In genomic region chr15:76286231-76286879, GRCh38 we compare ENCODE assay signal across 9 cellular contexts. TPM values are rescaled to one million over a fixed set of nuclear protein-coding genes. Genes with fewer than 3 reads are reported as not detected.
DNase-seq lines count a peak whose midpoint lies in the region; ATAC-seq and TF ChIP-seq lines count a peak whose summit lies in the region.
"Had no signal": no experiment of that assay in that cellular context is flagged by ENCODE, and none has a peak within 500 bp of the region (broad histone marks: within the 10 kb centered on the region; RNA-seq: fewer than 3 reads in every experiment).

No MANE protein-coding gene starts in this region.

- peak overlapping the region; percentile 80 for H3K27ac Mint-ChIP-seq in stimulated activated naive CD8-positive, alpha-beta T cell treated with anti-CD3 and anti-CD28 coated beads, Interleukin-15, Interleukin-2, amounts not matched to agents 100 ng/mL and 50 ng/mL, for 24 hours

- BruUV-seq in IMR-90 (replicated peaks; lab: Mats Ljungman, UMichigan), result no TSS peak
- no TSS peak for BruUV-seq in mammary epithelial cell (replicated peaks; lab: Mats Ljungman, UMichigan)

- dilution Hi-C loops in IMR-90 (cut with HindIII; ENCODE audit: low sequenced_read_pairs, unreplicated experiment), result no loop called here
- dilution Hi-C loops in mammary epithelial cell (cut with HindIII; ENCODE audit: low sequenced_read_pairs), result loop anchor here (5.0 kb wide), 1 partner anchor 41 kb away; no protein-coding TSS in a partner anchor

- H3K27me3 Mint-ChIP-seq in stimulated activated naive CD8-positive, alpha-beta T cell treated with anti-CD3 and anti-CD28 coated beads, Interleukin-15, Interleukin-2, amounts not matched to agents 100 ng/mL and 50 ng/mL, for 24 hours, result no peaks in the 10 kb centered on the region

- H4K5ac ChIP-seq in IMR-90 (ENCODE audit: low read depth, low read length), result no peak overlapping the region

- DNase-seq in activated T-cell treated with anti-CD3 and anti-CD28 coated beads for 24 hours (ENCODE audit: low read depth), result peak; percentile 11
- DNase-seq in activated T-cell treated with anti-CD3 and anti-CD28 coated beads, Interleukin-2, amount 50 U/mL, for 48 hours, result no peak
- peak; percentile 7 for DNase-seq in IMR-90
- no peak for DNase-seq in mammary epithelial cell
- no peak for DNase-seq in D341Med (ENCODE audit: low spot score)
- DNase-seq in MG63, result no peak
- DNase-seq in right atrium auricular region (ENCODE audit: low spot score), result no peak
- DNase-seq: C1 segment of cervical spinal cord had no signal

- H3K9ac ChIP-seq in IMR-90 (ENCODE audit: low read depth, low read length) (no peak overlapping the region), mammary epithelial cell (ENCODE audit: insufficient read depth, low read length) (no peak overlapping the region)

- H4K8ac ChIP-seq in IMR-90 (ENCODE audit: low read depth in 2 of 2, low read length in 2 of 2), result no peak overlapping the region

- peaks cover 3% of the 10 kb centered on the region; the same call in 1 of the 2 replicates for H3K9me1 ChIP-seq in IMR-90 (ENCODE audit: insufficient read depth, low read length)

- H3K36me3 Mint-ChIP-seq in stimulated activated naive CD8-positive, alpha-beta T cell treated with anti-CD3 and anti-CD28 coated beads, Interleukin-15, Interleukin-2, amounts not matched to agents 100 ng/mL and 50 ng/mL, for 24 hours (ENCODE audit: low read depth), result peaks cover 61% of the 10 kb centered on the region

- in situ Hi-C loops in IMR-90 (cut with MboI; ENCODE audit: low sequenced_read_pairs) (no loop called here), mammary epithelial cell (cut with MboI; ENCODE audit: low sequenced_read_pairs in 2 of 2) (no loop called here)

- H3K27me3 ChIP-seq in IMR-90 (ENCODE audit: control insufficient read depth, insufficient read depth, low read length), result no peaks in the 10 kb centered on the region
- H3K27me3 ChIP-seq in mammary epithelial cell (ENCODE audit: insufficient read depth, low read length), result no peaks in the 10 kb centered on the region
- H3K27me3 ChIP-seq in MG63, result no peaks in the 10 kb centered on the region
- no peaks in the 10 kb centered on the region for H3K27me3 ChIP-seq in right atrium auricular region

- intact Hi-C loops in IMR-90 (cut with micrococcal nuclease) (no loop called here), mammary epithelial cell (cut with micrococcal nuclease) (no loop called here)

- H3K27ac ChIP-seq in IMR-90 (ENCODE audit: insufficient read depth, low read length) (no peak overlapping the region), mammary epithelial cell (ENCODE audit: insufficient read depth, low read depth, low read length) (no peak overlapping the region), right atrium auricular region (no peak overlapping the region)

- H4K20me1 ChIP-seq in IMR-90 (ENCODE audit: insufficient read depth, low read length) (peaks cover 5% of the 10 kb centered on the region), mammary epithelial cell (ENCODE audit: insufficient read depth, low read length) (no peaks in the 10 kb centered on the region)

- POLR2A ChIA-PET in IMR-90 (lab: Charles Lee; ENCODE audit: unreplicated experiment), result no interaction called here

- peaks cover 14 to 21% of the 10 kb centered on the region in 2 experiments for H3K79me1 ChIP-seq in IMR-90 (ENCODE audit: low read depth in 1 of 2, low read length in 2 of 2)

- no peak overlapping the region for H3K18ac ChIP-seq in IMR-90 (ENCODE audit: low read depth, low read length)

- H3K4me3 Mint-ChIP-seq in stimulated activated naive CD8-positive, alpha-beta T cell treated with anti-CD3 and anti-CD28 coated beads, Interleukin-15, Interleukin-2, amounts not matched to agents 100 ng/mL and 50 ng/mL, for 24 hours, result peak overlapping the region; percentile 74

- H3K4me1 Mint-ChIP-seq in stimulated activated naive CD8-positive, alpha-beta T cell treated with anti-CD3 and anti-CD28 coated beads, Interleukin-15, Interleukin-2, amounts not matched to agents 100 ng/mL and 50 ng/mL, for 24 hours (ENCODE audit: low read depth), result peaks cover 20% of the 10 kb centered on the region

- ATAC-seq in IMR-90 (ENCODE audit: low read depth), result no peak

- H3K4ac ChIP-seq in IMR-90 (ENCODE audit: low read depth, low read length), result no peak overlapping the region

- peak overlapping the region; percentile 4 for H2BK5ac ChIP-seq in IMR-90 (ENCODE audit: low read depth, low read length, poor library complexity, severe bottlenecking)

- peak overlapping the region; percentile 55; the same call in 1 of the 2 replicates for H3K4me2 ChIP-seq in IMR-90 (ENCODE audit: low read depth, low read length)
- peak overlapping the region; percentile 77 for H3K4me2 ChIP-seq in mammary epithelial cell (ENCODE audit: insufficient read depth, low read depth, low read length)

- no peak overlapping the region for H2AK5ac ChIP-seq in IMR-90 (ENCODE audit: low read depth, low read length)

- H3K9me3 ChIP-seq in IMR-90 (ENCODE audit: control insufficient read depth, insufficient read depth, low read length), result no peaks in the 10 kb centered on the region
- no peaks in the 10 kb centered on the region for H3K9me3 ChIP-seq in mammary epithelial cell (replicated peaks; ENCODE audit: insufficient read depth, low read length)
- no peaks in the 10 kb centered on the region for H3K9me3 ChIP-seq in MG63
- no peaks in the 10 kb centered on the region for H3K9me3 ChIP-seq in right atrium auricular region

- no peak for TF ChIP-seq CTCF in IMR-90 (conservative IDR thresholded peaks at IDR 0.05; ENCODE audit: low read depth, low read length)
- TF ChIP-seq CTCF in mammary epithelial cell (conservative IDR thresholded peaks at IDR 0.05 in 1 of 2, IDR thresholded peaks at IDR 0.05 in 1 of 2; ENCODE audit: extremely low read depth in 1 of 2, insufficient read depth in 1 of 2, low read depth in 1 of 2, low read length in 2 of 2), result no peak
- no peak for TF ChIP-seq CTCF in right atrium auricular region (IDR thresholded peaks at IDR 0.05)

- no peak overlapping the region for H4K91ac ChIP-seq in IMR-90 (ENCODE audit: insufficient read depth, low read depth, low read length)

- no peak overlapping the region for H3K56ac ChIP-seq in IMR-90 (ENCODE audit: extremely low read depth, insufficient read depth, low read length)

- TF ChIP-seq POLR2A in IMR-90 (IDR thresholded peaks at IDR 0.05; ENCODE audit: low read depth, low read length), result no peak

- no peak overlapping the region for H3K23ac ChIP-seq in IMR-90 (ENCODE audit: low read depth, low read length)

- H3K4me3 ChIP-seq in IMR-90 (ENCODE audit: insufficient read depth, low read depth, low read length) (no peak overlapping the region), mammary epithelial cell (replicated peaks in 1 of 3; ENCODE audit: insufficient read depth in 1 of 3, low read depth in 2 of 3, low read length in 3 of 3) (peak overlapping the region in 2 of 3 experiments; percentile 21 to 24), MG63 (no peak overlapping the region), right atrium auricular region (no peak overlapping the region)

- H3K14ac ChIP-seq in IMR-90 (replicated peaks; ENCODE audit: low read depth, low read length), result no peak overlapping the region

- H3K4me1 ChIP-seq in IMR-90 (ENCODE audit: control insufficient read depth, insufficient read depth, low read length) (no peaks in the 10 kb centered on the region), mammary epithelial cell (ENCODE audit: insufficient read depth, low read length) (no peaks in the 10 kb centered on the region), right atrium auricular region (no peaks in the 10 kb centered on the region)

- H2AFZ ChIP-seq in IMR-90 (replicated peaks; ENCODE audit: low read length, poor library complexity) (no peak overlapping the region), mammary epithelial cell (ENCODE audit: low read depth, low read length) (no peak overlapping the region)

- 80% methylated on average over 1 of the region's 4 CpGs; no CpG with 5 or more reads in 1 of the 2 experiments for WGBS in IMR-90 (ENCODE audit: extremely low coverage in 2 of 2, insufficient read length in 1 of 2), 2 experiments
- 20% methylated on average over 4 of the region's 4 CpGs for WGBS in mammary epithelial cell (ENCODE audit: low coverage, missing lambda C conversion rate)

- no peaks in the 10 kb centered on the region for H3K9me3 Mint-ChIP-seq in stimulated activated naive CD8-positive, alpha-beta T cell treated with anti-CD3 and anti-CD28 coated beads, Interleukin-15, Interleukin-2, amounts not matched to agents 100 ng/mL and 50 ng/mL, for 24 hours

- H2BK120ac ChIP-seq in IMR-90 (ENCODE audit: low read depth, low read length), result no peak overlapping the region

- H2AK9ac ChIP-seq in IMR-90 (replicated peaks; ENCODE audit: low read depth, low read length, poor library complexity), result no peak overlapping the region

- H3K79me2 ChIP-seq in mammary epithelial cell (ENCODE audit: insufficient read depth, low read length), result peaks cover 12% of the 10 kb centered on the region

- no peak overlapping the region for H2BK15ac ChIP-seq in IMR-90 (ENCODE audit: low read depth, low read length)

- H2BK20ac ChIP-seq in IMR-90 (ENCODE audit: low read depth, low read length), result no peak overlapping the region

- H3K36me3 ChIP-seq in IMR-90 (ENCODE audit: control insufficient read depth, insufficient read depth, low read length) (peaks cover 28% of the 10 kb centered on the region), mammary epithelial cell (ENCODE audit: insufficient read depth, low read length) (peaks cover 21% of the 10 kb centered on the region), MG63 (peaks cover 78% of the 10 kb centered on the region), right atrium auricular region (peaks cover 67% of the 10 kb centered on the region)

- TF ChIP-seq RAD21 in IMR-90 (IDR thresholded peaks at IDR 0.05; ENCODE audit: low read length), result no peak

- CTCF ChIA-PET in IMR-90 (lab: Yijun Ruan, JAX) (no interaction called here), mammary epithelial cell (lab: Charles Lee; ENCODE audit: low non-redundant PET) (interaction anchor here (0.6 kb wide), 1 partner anchor 1257 kb away, joined by 4 read pairs; no protein-coding TSS in a partner anchor)

RNA-seq across cellular contexts. Expression of gene ETFA, which starts 24.9 kb away (rescaled TPM):
- 159 and 172 TPM in 2 replicates for total RNA-seq in IMR-90 (2012; rRNA removed)
- polyA plus RNA-seq in IMR-90 (2012; rRNA removed), result 115 and 116 TPM in 2 replicates
- polyA plus RNA-seq in IMR-90 (2012; cell fraction: cytosol; rRNA removed), result 45.8 and 62.6 TPM in 2 replicates
- polyA plus RNA-seq in IMR-90 (2012; cell fraction: nucleus; rRNA removed; ENCODE audit: low replicate concordance), result 22.3 and 88.0 TPM in 2 replicates
- 100 to 1,000 TPM in 1 of 2 donors, 10 to 100 TPM in 1; 83.0 to 115 TPM for total RNA-seq in mammary epithelial cell
- 141 TPM for polyA plus RNA-seq in mammary epithelial cell
- 116 TPM for polyA minus RNA-seq in mammary epithelial cell
- total RNA-seq in MG63 (2014; rRNA removed; shearing (Covaris generic); ENCODE audit: low replicate concordance), result 362 and 427 TPM in 2 replicates
- 100 to 1,000 TPM; 109 to 186 TPM for total RNA-seq in right atrium auricular region

RNA-seq across cellular contexts. Expression of gene ISL2, which starts 50.2 kb away (rescaled TPM):
- 1.1 and 1.3 TPM in 2 replicates for total RNA-seq in IMR-90 (2012; rRNA removed)
- 2.5 and 3.6 TPM in 2 replicates for polyA plus RNA-seq in IMR-90 (2012; rRNA removed)
- 2.0 and 3.7 TPM in 2 replicates for polyA plus RNA-seq in IMR-90 (2012; cell fraction: cytosol; rRNA removed)
- 17.3 and 24.8 TPM in 2 replicates for polyA plus RNA-seq in IMR-90 (2012; cell fraction: nucleus; rRNA removed; ENCODE audit: low replicate concordance)
- not detected for total RNA-seq in mammary epithelial cell
- polyA plus RNA-seq in mammary epithelial cell, result 0.02 TPM
- polyA minus RNA-seq in mammary epithelial cell, result not detected
- 0.27 and 3.6 TPM in 2 replicates for total RNA-seq in MG63 (2014; rRNA removed; shearing (Covaris generic); ENCODE audit: low replicate concordance)
- total RNA-seq in right atrium auricular region, result not detected

Comparison
In these comparisons a context has a peak if more than half of its experiments do, and no peak if none do; other contexts are left out.
1. DNase-seq: peak in activated T-cell treated with anti-CD3 and anti-CD28 coated beads for 24 hours (single experiment) and IMR-90 (single experiment); none in activated T-cell treated with anti-CD3 and anti-CD28 coated beads, Interleukin-2, amount 50 U/mL, for 48 hours (0 of 2), mammary epithelial cell (single experiment), D341Med (single experiment), MG63 (single experiment) and right atrium auricular region (single experiment).
2. H3K4me3 ChIP-seq: peak in mammary epithelial cell (2 of 3); none in IMR-90 (single experiment), MG63 (single experiment) and right atrium auricular region (0 of 2).